Comparison of ENCODE assay signal across 12 cellular contexts in the genomic region with DNA sequence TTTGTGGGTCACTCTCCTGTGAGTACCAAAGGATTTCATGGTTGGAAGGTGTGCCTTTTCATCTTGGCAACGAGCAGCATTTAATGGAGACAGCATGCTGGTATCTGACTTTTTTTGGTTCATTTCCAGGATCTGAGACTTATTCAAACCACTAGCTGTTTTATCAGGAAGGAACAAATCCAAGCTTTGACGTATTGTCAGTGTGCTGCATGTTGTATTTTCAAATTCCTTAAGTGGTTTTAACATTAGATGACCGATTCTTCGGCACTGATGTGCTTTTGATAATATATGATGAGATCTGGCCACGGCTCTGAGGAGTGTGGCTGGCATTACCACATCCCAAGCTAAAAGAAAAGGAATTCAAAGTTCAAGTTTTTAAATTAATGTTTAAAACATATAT. TPM values are rescaled to one million over a fixed set of nuclear protein-coding genes. Genes with fewer than 3 reads are reported as not detected.
DNase-seq lines count a peak whose midpoint lies in the region; ATAC-seq and TF ChIP-seq lines count a peak whose summit lies in the region.
"Had no signal": no experiment of that assay in that cellular context is flagged by ENCODE, and none has a peak within 500 bp of the region (broad histone marks: within the 10 kb centered on the region; RNA-seq: fewer than 3 reads in every experiment).

No MANE protein-coding gene starts in this region.

- H3K18ac ChIP-seq in IMR-90 (ENCODE audit: low read depth, low read length) (no peak overlapping the region; the same call in 1 of the 2 replicates), mesendoderm (ENCODE audit: low read length) (no peak overlapping the region)

- 0 out of 2 replicates have a peak, but pooled peaks cover 2% of the 10 kb centered on the region for H4K20me1 ChIP-seq in IMR-90 (ENCODE audit: insufficient read depth, low read length)
- H4K20me1 ChIP-seq in hepatocyte (ENCODE audit: insufficient read depth, poor library complexity, severe bottlenecking), result no peaks in the 10 kb centered on the region

- TF ChIP-seq RAD21 in IMR-90 (IDR thresholded peaks at IDR 0.05; ENCODE audit: low read length), result no peak

- dilution Hi-C loops in IMR-90 (cut with HindIII; ENCODE audit: low sequenced_read_pairs, unreplicated experiment), result no loop called here

- ATAC-seq in IMR-90 (ENCODE audit: low read depth), result peak; percentile 71
- no peak for ATAC-seq in sciatic nerve

- no peak overlapping the region for H3K9ac ChIP-seq in IMR-90 (ENCODE audit: low read depth, low read length)
- H3K9ac ChIP-seq in subcutaneous abdominal adipose tissue (ENCODE audit: low read length in 5 of 5), result peak overlapping the region; percentile 1 to 63 (median 47)
- H3K9ac ChIP-seq in mesendoderm (ENCODE audit: low read length), result no peak overlapping the region

- H3K4me3 ChIP-seq in IMR-90 (ENCODE audit: insufficient read depth, low read depth, low read length) (no peak overlapping the region), cardiac fibroblast (replicated peaks in 1 of 2; ENCODE audit: low read depth in 2 of 2, low read length in 2 of 2) (no peak overlapping the region), hepatocyte (no peak overlapping the region), subcutaneous abdominal adipose tissue (ENCODE audit: low read depth in 1 of 5, low read length in 5 of 5) (no peak overlapping the region), mesendoderm (ENCODE audit: low read length) (no peak overlapping the region)

- H3K27me3 ChIP-seq in IMR-90 (ENCODE audit: control insufficient read depth, insufficient read depth, low read length) (no peaks in the 10 kb centered on the region), hepatocyte (no peaks in the 10 kb centered on the region), subcutaneous abdominal adipose tissue (ENCODE audit: control insufficient read depth in 5 of 5, insufficient read depth in 4 of 5, low read length in 5 of 5) (no peaks in the 10 kb centered on the region), mesendoderm (ENCODE audit: insufficient read depth, low read length, poor library complexity) (no peaks in the 10 kb centered on the region)

- no peak overlapping the region for H2BK20ac ChIP-seq in IMR-90 (ENCODE audit: low read depth, low read length)

- intact Hi-C loops in IMR-90 (cut with micrococcal nuclease) (loop anchor here (10.0 kb wide), 1 partner anchor 679 kb away; no protein-coding TSS in a partner anchor), sciatic nerve (cut with DNase I) (no loop called here)

- H3K14ac ChIP-seq in IMR-90 (replicated peaks; ENCODE audit: low read depth, low read length), result peak overlapping the region; percentile 73; the same call in 1 of the 2 replicates

- POLR2A ChIA-PET in IMR-90 (lab: Charles Lee; ENCODE audit: unreplicated experiment), result interaction anchor here (0.6 to 1.0 kb wide), 2 partner anchors 9 to 580 kb away, joined by 4 read pairs; partner anchors contain the start of gene MTHFD1L

- H3K9me1 ChIP-seq in IMR-90 (ENCODE audit: insufficient read depth, low read length), result peaks cover 6% of the 10 kb centered on the region; the same call in 1 of the 2 replicates

- no peak overlapping the region for H3K23ac ChIP-seq in IMR-90 (ENCODE audit: low read depth, low read length)
- no peak overlapping the region for H3K23ac ChIP-seq in mesendoderm (ENCODE audit: low read length)

- peak overlapping the region; percentile 68; the same call in 1 of the 2 replicates for H4K91ac ChIP-seq in IMR-90 (ENCODE audit: insufficient read depth, low read depth, low read length)

- H3K36me3 ChIP-seq in IMR-90 (ENCODE audit: control insufficient read depth, insufficient read depth, low read length), result peaks cover 2% of the 10 kb centered on the region
- no peaks in the 10 kb centered on the region for H3K36me3 ChIP-seq in hepatocyte (replicated peaks; ENCODE audit: insufficient read depth, low read depth)
- peaks cover 0 to 3% (median 2%) of the 10 kb centered on the region in 5 donors for H3K36me3 ChIP-seq in subcutaneous abdominal adipose tissue (ENCODE audit: control insufficient read depth in 5 of 5, insufficient read depth in 5 of 5, low read length in 5 of 5)
- H3K36me3 ChIP-seq in mesendoderm (ENCODE audit: control insufficient read depth, insufficient read depth, low read length), result no peaks in the 10 kb centered on the region

- CTCF ChIA-PET in IMR-90 (lab: Yijun Ruan, JAX), result interaction anchor here (0.6 to 1.5 kb wide), 3 partner anchors 9 to 1851 kb away, joined by 3 to 7 read pairs (median 4); no protein-coding TSS in a partner anchor

- H2BK120ac ChIP-seq in IMR-90 (ENCODE audit: low read depth, low read length), result peak overlapping the region; percentile 76; the same call in 1 of the 2 replicates
- H2BK120ac ChIP-seq in mesendoderm (ENCODE audit: low read depth, low read length), result no peak overlapping the region

- H3K79me1 ChIP-seq in IMR-90 (ENCODE audit: low read depth in 1 of 2, low read length in 2 of 2) (peaks cover 19 to 44% of the 10 kb centered on the region in 2 experiments), mesendoderm (ENCODE audit: low read length) (peaks cover 3% of the 10 kb centered on the region)

- H2AFZ ChIP-seq in IMR-90 (replicated peaks; ENCODE audit: low read length, poor library complexity) (no peak overlapping the region), hepatocyte (no peak overlapping the region)

- no CpG with 5 or more reads among the region's 5 CpGs for WGBS in IMR-90 (ENCODE audit: extremely low coverage in 2 of 2, insufficient read length in 1 of 2), 2 experiments
- 75% methylated on average over 5 of the region's 5 CpGs for WGBS in hepatocyte (ENCODE audit: low lambda C conversion rate, missing lambda C conversion rate)
- WGBS in mesendoderm (ENCODE audit: extremely low coverage, insufficient coverage, low lambda C conversion rate), result no CpG with 5 or more reads among the region's 5 CpGs

- H3K79me2 ChIP-seq in hepatocyte (peaks cover 87% of the 10 kb centered on the region), mesendoderm (ENCODE audit: control insufficient read depth, insufficient read depth, low read length) (peaks cover 21% of the 10 kb centered on the region)

- H3K4me1 ChIP-seq in IMR-90 (ENCODE audit: control insufficient read depth, insufficient read depth, low read length) (peaks cover 4% of the 10 kb centered on the region), hepatocyte (ENCODE audit: insufficient read depth) (peaks cover 16% of the 10 kb centered on the region), subcutaneous abdominal adipose tissue (ENCODE audit: control insufficient read depth in 5 of 5, insufficient read depth in 5 of 5, low read length in 5 of 5) (peaks cover 4 to 29% (median 18%) of the 10 kb centered on the region in 5 donors), mesendoderm (ENCODE audit: control insufficient read depth, low read depth, low read length) (no peaks in the 10 kb centered on the region)

- H3K27ac ChIP-seq in IMR-90 (ENCODE audit: insufficient read depth, low read length), result peak overlapping the region; percentile 26; the same call in 1 of the 2 replicates
- peak overlapping the region; percentile 65 for H3K27ac ChIP-seq in hepatocyte
- peak overlapping the region; percentile 88 for H3K27ac ChIP-seq in subcutaneous abdominal adipose tissue (ENCODE audit: low read depth, low read length)
- H3K27ac ChIP-seq in mesendoderm (ENCODE audit: low read depth, low read length), result no peak overlapping the region

- H4K5ac ChIP-seq in IMR-90 (ENCODE audit: low read depth, low read length) (no peak overlapping the region), mesendoderm (ENCODE audit: low read length) (no peak overlapping the region)

- H2AK5ac ChIP-seq in IMR-90 (ENCODE audit: low read depth, low read length), result no peak overlapping the region
- no peak overlapping the region for H2AK5ac ChIP-seq in mesendoderm (ENCODE audit: low read length)

- H2BK15ac ChIP-seq in IMR-90 (ENCODE audit: low read depth, low read length) (peak overlapping the region; percentile 92; the same call in 1 of the 3 replicates), mesendoderm (replicated peaks; ENCODE audit: low read depth) (no peak overlapping the region)

- H3K4ac ChIP-seq in IMR-90 (ENCODE audit: low read depth, low read length) (peak overlapping the region; percentile 68; the same call in 1 of the 2 replicates), mesendoderm (ENCODE audit: low read depth, low read length) (no peak overlapping the region)

- H2BK5ac ChIP-seq in IMR-90 (ENCODE audit: low read depth, low read length, poor library complexity, severe bottlenecking) (peak overlapping the region; percentile 83), mesendoderm (ENCODE audit: low read length) (no peak overlapping the region)

- peak overlapping the region; percentile 64; a peak in 2 of 4 replicates for H4K8ac ChIP-seq in IMR-90 (ENCODE audit: low read depth in 2 of 2, low read length in 2 of 2)
- H4K8ac ChIP-seq in mesendoderm (ENCODE audit: low read depth, low read length), result no peak overlapping the region

- in situ Hi-C loops in IMR-90 (cut with MboI; ENCODE audit: low sequenced_read_pairs), result loop anchor here (25.0 kb wide), 1 partner anchor 692 kb away; no protein-coding TSS in a partner anchor

- H2AK9ac ChIP-seq in IMR-90 (replicated peaks; ENCODE audit: low read depth, low read length, poor library complexity), result no peak overlapping the region

- H3K9me3 ChIP-seq in IMR-90 (ENCODE audit: control insufficient read depth, insufficient read depth, low read length), result no peaks in the 10 kb centered on the region
- H3K9me3 ChIP-seq in hepatocyte (ENCODE audit: low read depth), result no peaks in the 10 kb centered on the region
- no peaks in the 10 kb centered on the region for H3K9me3 ChIP-seq in subcutaneous abdominal adipose tissue (ENCODE audit: control insufficient read depth in 5 of 5, low read length in 5 of 5)

- no peak; the same call in 1 of the 2 replicates for TF ChIP-seq POLR2A in IMR-90 (IDR thresholded peaks at IDR 0.05; ENCODE audit: low read depth, low read length)

- DNase-seq in IMR-90, result peak; percentile 95
- DNase-seq in cardiac fibroblast (ENCODE audit: low read depth in 2 of 2), result peak; percentile 85 to 91
- DNase-seq in hepatocyte (ENCODE audit: low spot score), result no peak
- no peak for DNase-seq in activated T-cell treated with anti-CD3 and anti-CD28 coated beads for 4 hours
- no peak for DNase-seq in activated gamma-delta T cell treated with Interleukin-2 at 50 U/mL for 16 hours
- no peak for DNase-seq in sciatic nerve (ENCODE audit: low spot score)
- DNase-seq in mesendoderm, result no peak
- DNase-seq: CD4-positive, alpha-beta memory T cell; NCI-H1417; NK-92 treated with Interleukin-12 subunit alpha and Interleukin-12 subunit beta, amount 100 ng/mL, for 24 hours; stimulated activated CD8-positive, alpha-beta memory T cell treated with anti-CD3 and anti-CD28 coated beads, Interleukin-4, amount 100 ng/mL, for 48 hours had no signal

- H3K9me2 ChIP-seq in hepatocyte (replicated peaks; ENCODE audit: insufficient read depth), result no peaks in the 10 kb centered on the region

- H3K56ac ChIP-seq in IMR-90 (ENCODE audit: extremely low read depth, insufficient read depth, low read length), result 0 out of 2 replicates have a peak overlapping the region, but pooled peaks have one; percentile 2
- no peak overlapping the region for H3K56ac ChIP-seq in mesendoderm (ENCODE audit: low read length)

- BruUV-seq in IMR-90 (replicated peaks; lab: Mats Ljungman, UMichigan), result no TSS peak

- TF ChIP-seq CTCF in IMR-90 (conservative IDR thresholded peaks at IDR 0.05; ENCODE audit: low read depth, low read length), result no peak
- no peak for TF ChIP-seq CTCF in cardiac fibroblast (IDR thresholded peaks at IDR 0.05; ENCODE audit: low read depth, low read length)
- TF ChIP-seq CTCF in hepatocyte (IDR thresholded peaks at IDR 0.05; ENCODE audit: poor library complexity), result no peak

- H3K4me2 ChIP-seq in IMR-90 (ENCODE audit: low read depth, low read length) (peak overlapping the region; percentile 53; the same call in 1 of the 2 replicates), hepatocyte (peak overlapping the region; percentile 3), mesendoderm (ENCODE audit: low read length) (no peak overlapping the region)

RNA-seq across cellular contexts. Expression of gene RMND1, which starts 6.4 kb away (rescaled TPM):
- total RNA-seq in IMR-90 (2012; rRNA removed) (24.6 and 32.8 TPM in 2 replicates), hepatocyte (41.9 and 43.5 TPM in 2 replicates), sciatic nerve (18.5 TPM)
- polyA plus RNA-seq in IMR-90 (2012; rRNA removed) (10.6 and 13.1 TPM in 2 replicates), hepatocyte (24.1 and 27.1 TPM in 2 replicates)
- 2.7 and 4.7 TPM in 2 replicates for polyA plus RNA-seq in IMR-90 (2012; cell fraction: cytosol; rRNA removed)
- polyA plus RNA-seq in IMR-90 (2012; cell fraction: nucleus; rRNA removed; ENCODE audit: low replicate concordance), result 1.6 and 11.1 TPM in 2 replicates
- polyA plus RNA-seq in mesendoderm (2013, experiment 1 of 2), result 12.2 TPM
- 12.4 TPM for polyA plus RNA-seq in mesendoderm (2013, experiment 2 of 2)

RNA-seq across cellular contexts. Expression of gene CCDC170, which starts 48.3 kb away (rescaled TPM):
- total RNA-seq in IMR-90 (2012; rRNA removed) (0.28 and 0.54 TPM in 2 replicates), hepatocyte (0.88 and 1.2 TPM in 2 replicates), sciatic nerve (4.5 TPM)
- polyA plus RNA-seq in IMR-90 (2012; rRNA removed) (0.12 and 0.14 TPM in 2 replicates), hepatocyte (0.60 and 1.2 TPM in 2 replicates)
- 0.03 and 0.47 TPM in 2 replicates for polyA plus RNA-seq in IMR-90 (2012; cell fraction: cytosol; rRNA removed)
- 0.01 and 0.21 TPM in 2 replicates for polyA plus RNA-seq in IMR-90 (2012; cell fraction: nucleus; rRNA removed; ENCODE audit: low replicate concordance)
- 0.08 TPM for polyA plus RNA-seq in mesendoderm (2013, experiment 1 of 2)
- 0.10 TPM for polyA plus RNA-seq in mesendoderm (2013, experiment 2 of 2)

RNA-seq across cellular contexts. Expression of gene ZBTB2, which starts 54.1 kb away (rescaled TPM):
- 11.7 and 11.8 TPM in 2 replicates for total RNA-seq in IMR-90 (2012; rRNA removed)
- polyA plus RNA-seq in IMR-90 (2012; rRNA removed), result 17.7 and 17.8 TPM in 2 replicates
- polyA plus RNA-seq in IMR-90 (2012; cell fraction: cytosol; rRNA removed), result 4.3 and 9.6 TPM in 2 replicates
- 5.6 and 10.9 TPM in 2 replicates for polyA plus RNA-seq in IMR-90 (2012; cell fraction: nucleus; rRNA removed; ENCODE audit: low replicate concordance)
- total RNA-seq in hepatocyte, result 17.3 and 17.4 TPM in 2 replicates
- 10.2 and 10.6 TPM in 2 replicates for polyA plus RNA-seq in hepatocyte
- 13.2 TPM for total RNA-seq in sciatic nerve
- polyA plus RNA-seq in mesendoderm (2013, experiment 1 of 2), result 31.9 TPM
- polyA plus RNA-seq in mesendoderm (2013, experiment 2 of 2), result 32.4 TPM

Comparison
In these comparisons a context has a peak if more than half of its experiments do, and no peak if none do; other contexts are left out.
1. DNase-seq: peak in IMR-90 (single experiment) and cardiac fibroblast (2 of 2); none in hepatocyte (single experiment), activated T-cell treated with anti-CD3 and anti-CD28 coated beads for 4 hours (single experiment), activated gamma-delta T cell treated with Interleukin-2 at 50 U/mL for 16 hours (single experiment), sciatic nerve (single experiment) and mesendoderm (single experiment).
2. H3K9ac ChIP-seq: peak in subcutaneous abdominal adipose tissue (5 of 5); none in IMR-90 (single experiment) and mesendoderm (single experiment).